16 cellular contexts compared by ENCODE assay signal in genomic region chr2:86484385-86484784, GRCh38. TPM values are rescaled to one million over a fixed set of nuclear protein-coding genes. Genes with fewer than 3 reads are reported as not detected.
DNase-seq lines count a peak whose midpoint lies in the region; ATAC-seq, FAIRE-seq and TF ChIP-seq lines count a peak whose summit lies in the region.
"Had no signal": no experiment of that assay in that cellular context is flagged by ENCODE, and none has a peak within 500 bp of the region (broad histone marks: within the 10 kb centered on the region; RNA-seq: fewer than 3 reads in every experiment).

No MANE protein-coding gene starts in this region.

- ATAC-seq in activated T-cell treated with anti-CD3 and anti-CD28 coated beads, Interleukin-2, amount 50 U/mL, for 72 hours (replicated peaks in 1 of 2): no peak
- no peak for ATAC-seq in activated naive CD8-positive, alpha-beta T cell treated with anti-CD3 and anti-CD28 coated beads, Interleukin-2, amount 50 U/mL, for 24 hours
- ATAC-seq in naive thymus-derived CD4-positive, alpha-beta T cell: no peak
- ATAC-seq in aorta (ENCODE audit: low FRiP score) (no peak), pancreas (no peak)
- ATAC-seq: GM23338 had no signal

- H3K4me1 Mint-ChIP-seq in activated T-cell treated with anti-CD3 and anti-CD28 coated beads, Interleukin-2, amount 50 U/mL, for 72 hours (ENCODE audit: low read depth): peaks cover 42% of the 10 kb centered on the region
- H3K4me1 Mint-ChIP-seq in activated naive CD8-positive, alpha-beta T cell treated with anti-CD3 and anti-CD28 coated beads, Interleukin-2, amount 50 U/mL, for 24 hours: peaks cover 41% of the 10 kb centered on the region
- peaks cover 0 to 44% (median 16%) of the 10 kb centered on the region in 7 donors for H3K4me1 Mint-ChIP-seq in naive thymus-derived CD4-positive, alpha-beta T cell
- H3K4me1 Mint-ChIP-seq: CD14-positive monocyte had no signal

- no peaks in the 10 kb centered on the region for H3K27me3 ChIP-seq in naive thymus-derived CD4-positive, alpha-beta T cell (ENCODE audit: control insufficient read depth in 2 of 2, insufficient read depth in 2 of 2, low read length in 2 of 2)
- H3K27me3 ChIP-seq in aorta (ENCODE audit: control insufficient read depth in 1 of 2, insufficient read depth in 2 of 2, low read length in 1 of 2) (no peaks in the 10 kb centered on the region), pancreas (no peaks in the 10 kb centered on the region)

- peaks cover 34 to 61% of the 10 kb centered on the region in 2 donors for H3K36me3 Mint-ChIP-seq in activated T-cell treated with anti-CD3 and anti-CD28 coated beads, Interleukin-2, amount 50 U/mL, for 72 hours (ENCODE audit: insufficient read depth in 2 of 2)
- peaks cover 70% of the 10 kb centered on the region for H3K36me3 Mint-ChIP-seq in activated naive CD8-positive, alpha-beta T cell treated with anti-CD3 and anti-CD28 coated beads, Interleukin-2, amount 50 U/mL, for 24 hours (ENCODE audit: low read depth)
- peaks cover 45 to 87% (median 80%) of the 10 kb centered on the region in 5 donors for H3K36me3 Mint-ChIP-seq in naive thymus-derived CD4-positive, alpha-beta T cell

- no peaks in the 10 kb centered on the region for H3K9me3 Mint-ChIP-seq in activated T-cell treated with anti-CD3 and anti-CD28 coated beads, Interleukin-2, amount 50 U/mL, for 72 hours
- H3K9me3 Mint-ChIP-seq in activated naive CD8-positive, alpha-beta T cell treated with anti-CD3 and anti-CD28 coated beads, Interleukin-2, amount 50 U/mL, for 24 hours: no peaks in the 10 kb centered on the region
- H3K9me3 Mint-ChIP-seq in naive thymus-derived CD4-positive, alpha-beta T cell: no peaks in the 10 kb centered on the region
- H3K9me3 Mint-ChIP-seq: CD14-positive monocyte, GM23338 had no signal

- no peak overlapping the region for H3K4me3 ChIP-seq in naive thymus-derived CD4-positive, alpha-beta T cell (ENCODE audit: low read length)
- H3K4me3 ChIP-seq in aorta (ENCODE audit: low read length in 2 of 2): no peak overlapping the region
- no peak overlapping the region for H3K4me3 ChIP-seq in pancreas
- H3K4me3 ChIP-seq: GM23338 had no signal

- H3K27ac ChIP-seq in naive thymus-derived CD4-positive, alpha-beta T cell (ENCODE audit: low read depth, low read length): no peak overlapping the region
- H3K27ac ChIP-seq in aorta (ENCODE audit: low read depth in 1 of 2, low read length in 2 of 2) (peak overlapping the region; percentile 14 to 60), pancreas (no peak overlapping the region)

- H3K4me3 Mint-ChIP-seq in activated T-cell treated with anti-CD3 and anti-CD28 coated beads, Interleukin-2, amount 50 U/mL, for 72 hours: no peak overlapping the region
- H3K4me3 Mint-ChIP-seq in activated naive CD8-positive, alpha-beta T cell treated with anti-CD3 and anti-CD28 coated beads, Interleukin-2, amount 50 U/mL, for 24 hours: no peak overlapping the region
- no peak overlapping the region for H3K4me3 Mint-ChIP-seq in naive thymus-derived CD4-positive, alpha-beta T cell
- H3K4me3 Mint-ChIP-seq: CD14-positive monocyte, GM23338 had no signal

- 95 to 98% methylated on average over 3 of the region's 3 CpGs for WGBS in aorta, 2 donors
- 94 to 97% methylated on average over 3 of the region's 3 CpGs for WGBS in pancreas, 2 donors

- CTCF ChIA-PET in naive thymus-derived CD4-positive, alpha-beta T cell (lab: Charles Lee): no interaction called here

- H3K27me3 Mint-ChIP-seq in activated T-cell treated with anti-CD3 and anti-CD28 coated beads, Interleukin-2, amount 50 U/mL, for 72 hours (ENCODE audit: low read depth): no peaks in the 10 kb centered on the region
- no peaks in the 10 kb centered on the region for H3K27me3 Mint-ChIP-seq in activated naive CD8-positive, alpha-beta T cell treated with anti-CD3 and anti-CD28 coated beads, Interleukin-2, amount 50 U/mL, for 24 hours
- no peaks in the 10 kb centered on the region for H3K27me3 Mint-ChIP-seq in naive thymus-derived CD4-positive, alpha-beta T cell

- no peak for DNase-seq in activated T-cell treated with anti-CD3 and anti-CD28 coated beads, Interleukin-2, amount 50 U/mL, for 72 hours
- no peak for DNase-seq in activated T-cell treated with anti-CD3 and anti-CD28 coated beads for 4 hours
- no peak for DNase-seq in activated naive CD8-positive, alpha-beta T cell treated with anti-CD3 and anti-CD28 coated beads, Interleukin-2, amount 50 U/mL, for 24 hours
- no peak for DNase-seq in naive thymus-derived CD4-positive, alpha-beta T cell
- no peak for DNase-seq in aorta
- no peak for DNase-seq in D721Med (ENCODE audit: insufficient read length, low spot score)
- no peak for DNase-seq in GM12892 (ENCODE audit: insufficient read length)
- no peak for DNase-seq in pancreas
- DNase-seq: GF-D8, KBM-7, NCI-H1048, NCI-H2227 treated with DMSO at 0.1 percent for 48 hours, NCI-H526 had no signal

- POLR2A ChIA-PET in naive thymus-derived CD4-positive, alpha-beta T cell (lab: Charles Lee): interaction anchor here (0.5 kb wide), 1 partner anchor 13 kb away, joined by 3 read pairs; no protein-coding TSS in a partner anchor

- no peak for TF ChIP-seq POLR2A in GM12892 (IDR thresholded peaks at IDR 0.05; ENCODE audit: low read depth, low read length)

- H3K9me3 ChIP-seq in naive thymus-derived CD4-positive, alpha-beta T cell (ENCODE audit: control insufficient read depth in 2 of 3, low read length in 3 of 3): no peaks in the 10 kb centered on the region
- H3K9me3 ChIP-seq in aorta (ENCODE audit: control insufficient read depth, low read length) (no peaks in the 10 kb centered on the region), pancreas (no peaks in the 10 kb centered on the region)

- no peak for FAIRE-seq in D721Med (lab: Jason Lieb, UNC)
- no peak for FAIRE-seq in GM12892 (lab: Jason Lieb, UNC)
- no peak for FAIRE-seq in pancreas (lab: Jason Lieb, UNC)
- FAIRE-seq: A204.1 had no signal

- intact Hi-C loops in naive thymus-derived CD4-positive, alpha-beta T cell (cut with micrococcal nuclease): no loop called here
- intact Hi-C loops in aorta (cut with DNase I) (loop anchor here in 1 of 2 donors (5.0 kb wide), 1 partner anchor 42 kb away; the partner anchor contains the start of gene KDM3A), pancreas (cut with DNase I) (no loop called here)

- H3K27ac Mint-ChIP-seq in activated T-cell treated with anti-CD3 and anti-CD28 coated beads, Interleukin-2, amount 50 U/mL, for 72 hours: peak overlapping the region; percentile 42
- peak overlapping the region; percentile 78 for H3K27ac Mint-ChIP-seq in activated naive CD8-positive, alpha-beta T cell treated with anti-CD3 and anti-CD28 coated beads, Interleukin-2, amount 50 U/mL, for 24 hours
- H3K27ac Mint-ChIP-seq in naive thymus-derived CD4-positive, alpha-beta T cell: peak overlapping the region in 6 of 9 donors; percentile 27 to 75 (median 41)
- H3K27ac Mint-ChIP-seq: GM23338 had no signal

- TF ChIP-seq CTCF in D721Med (IDR thresholded peaks at IDR 0.05; ENCODE audit: insufficient read depth, missing control alignments) (no peak), pancreas (IDR thresholded peaks at IDR 0.05) (no peak)

- H3K4me1 ChIP-seq in naive thymus-derived CD4-positive, alpha-beta T cell (ENCODE audit: control insufficient read depth in 2 of 2, insufficient read depth in 2 of 2, low read length in 2 of 2): no peaks in the 10 kb centered on the region
- peaks cover 8 to 11% of the 10 kb centered on the region in 2 donors for H3K4me1 ChIP-seq in aorta (ENCODE audit: control insufficient read depth in 1 of 2, insufficient read depth in 2 of 2, low read length in 2 of 2)
- H3K4me1 ChIP-seq in pancreas: peaks cover 0 to 12% (median 0%) of the 10 kb centered on the region in 3 donors

- H3K36me3 ChIP-seq in naive thymus-derived CD4-positive, alpha-beta T cell (ENCODE audit: control insufficient read depth in 2 of 3, insufficient read depth in 3 of 3, low read length in 3 of 3): peaks cover 69 to 97% (median 71%) of the 10 kb centered on the region in 3 experiments
- H3K36me3 ChIP-seq in aorta (ENCODE audit: control insufficient read depth in 1 of 2, insufficient read depth in 2 of 2, low read length in 1 of 2): peaks cover 15 to 18% of the 10 kb centered on the region in 2 donors
- peaks cover 8 to 86% (median 39%) of the 10 kb centered on the region in 3 donors for H3K36me3 ChIP-seq in pancreas

RNA-seq across cellular contexts. Expression of gene KDM3A, which starts 43.2 kb away (rescaled TPM):
- 10 to 100 TPM; 61.2 to 66.8 TPM for total RNA-seq in activated T-cell treated with anti-CD3 and anti-CD28 coated beads, Interleukin-2, amount 50 U/mL, for 72 hours
- total RNA-seq in naive thymus-derived CD4-positive, alpha-beta T cell: 100 to 1,000 TPM; 132 to 191 (median 169) TPM
- polyA plus RNA-seq in naive thymus-derived CD4-positive, alpha-beta T cell: 10 to 100 TPM; 17.7 to 50.7 TPM
- total RNA-seq in aorta (10 to 100 TPM; 44.9 to 75.3 TPM), pancreas (10 to 100 TPM; 21.6 to 35.4 (median 28.3) TPM)
- polyA plus RNA-seq in aorta (10 to 100 TPM; 30.6 to 30.9 TPM), pancreas (10 to 100 TPM; 15.4 to 23.0 TPM)
- 54.8 TPM for polyA plus RNA-seq in GM12892 (2012; ENCODE audit: missing spikeins)

Comparison
In these comparisons a context has a peak if more than half of its experiments do, and no peak if none do; other contexts are left out.
1. H3K27ac ChIP-seq: peak in aorta (2 of 2); none in naive thymus-derived CD4-positive, alpha-beta T cell (single experiment) and pancreas (0 of 4).
2. Peak in every context shown above with its lines, with median percentiles within 50 percentile points of each other: H3K27ac Mint-ChIP-seq.